Comparison of ENCODE assay signal across 22 cellular contexts in genomic region chr12:106255952-106256351, GRCh38.
"Had no signal": no experiment of that assay in that cellular context is flagged by ENCODE, and none has a peak within 500 bp of the region (broad histone marks: within the 10 kb centered on the region; RNA-seq: fewer than 3 reads in every experiment).

No MANE protein-coding gene starts in this region.

- H3K4me3 Mint-ChIP-seq: immature natural killer cell; natural killer cell; nephron progenitor cell; neural progenitor cell; stimulated activated memory B cell treated with anti-CD40 and anti-IgM and Interleukin-4, amounts not matched to agents 10 μg/mL and 1 μg/mL and 100 μg/mL, for 72 hours; stimulated activated naive CD8-positive, alpha-beta T cell treated with anti-CD3 and anti-CD28 coated beads, Interleukin-15, amount 100 ng/mL, for 72 hours; type B pancreatic cell had no signal

- DNase-seq: hippocampal formation; immature natural killer cell; left ventricle myocardium inferior; midbrain; mucosa of descending colon; natural killer cell; nephron progenitor cell; occipital lobe; ovary; stimulated activated CD4-positive, alpha-beta T cell treated with anti-CD3 and anti-CD28 coated beads, Interleukin-1b, Interleukin-23, amount 100 ng/mL, for 48 hours; stimulated activated CD4-positive, alpha-beta T cell treated with anti-CD3 and anti-CD28 coated beads, Interleukin-2, amount 100 ng/mL, for 48 hours; stimulated activated CD4-positive, alpha-beta T cell treated with anti-CD3 and anti-CD28 coated beads, Interleukin-4, amount 100 ng/mL, for 4 hours; stimulated activated CD8-positive, alpha-beta memory T cell treated with anti-CD3 and anti-CD28 coated beads, Interleukin-4, amount 100 ng/mL, for 48 hours; stimulated activated naive CD4-positive, alpha-beta T cell treated with Interleukin-2 at 50 U/mL for 16 hours; stimulated activated naive CD8-positive, alpha-beta T cell treated with anti-CD3 and anti-CD28 coated beads, Interleukin-15, amount 100 ng/mL, for 72 hours; substantia nigra; uterus had no signal

- H3K27ac Mint-ChIP-seq: immature natural killer cell; natural killer cell; nephron progenitor cell; neural progenitor cell; progenitor cell of endocrine pancreas; stimulated activated memory B cell treated with anti-CD40 and anti-IgM and Interleukin-4, amounts not matched to agents 10 μg/mL and 1 μg/mL and 100 μg/mL, for 72 hours; stimulated activated naive CD8-positive, alpha-beta T cell treated with anti-CD3 and anti-CD28 coated beads, Interleukin-15, amount 100 ng/mL, for 72 hours; type B pancreatic cell had no signal

- H3K36me3 Mint-ChIP-seq: immature natural killer cell, natural killer cell, neural progenitor cell, type B pancreatic cell had no signal

- ATAC-seq: mucosa of descending colon; right lobe of liver; stimulated activated memory B cell treated with anti-CD40 and anti-IgM and Interleukin-4, amounts not matched to agents 10 μg/mL and 1 μg/mL and 100 μg/mL, for 72 hours; stimulated activated naive CD8-positive, alpha-beta T cell treated with anti-CD3 and anti-CD28 coated beads, Interleukin-15, amount 100 ng/mL, for 72 hours had no signal

- H3K9me3 Mint-ChIP-seq: immature natural killer cell; natural killer cell; stimulated activated memory B cell treated with anti-CD40 and anti-IgM and Interleukin-4, amounts not matched to agents 10 μg/mL and 1 μg/mL and 100 μg/mL, for 72 hours; stimulated activated naive CD8-positive, alpha-beta T cell treated with anti-CD3 and anti-CD28 coated beads, Interleukin-15, amount 100 ng/mL, for 72 hours; type B pancreatic cell had no signal

- H3K4me1 Mint-ChIP-seq: immature natural killer cell; natural killer cell; stimulated activated naive CD8-positive, alpha-beta T cell treated with anti-CD3 and anti-CD28 coated beads, Interleukin-15, amount 100 ng/mL, for 72 hours had no signal

- H3K27me3 Mint-ChIP-seq: progenitor cell of endocrine pancreas; stimulated activated memory B cell treated with anti-CD40 and anti-IgM and Interleukin-4, amounts not matched to agents 10 μg/mL and 1 μg/mL and 100 μg/mL, for 72 hours; stimulated activated naive CD8-positive, alpha-beta T cell treated with anti-CD3 and anti-CD28 coated beads, Interleukin-15, amount 100 ng/mL, for 72 hours; type B pancreatic cell had no signal
